Comparison of ENCODE assay signal across 8 cellular contexts in genomic region chr17:76452646-76453430, GRCh38. TPM values are rescaled to one million over a fixed set of nuclear protein-coding genes. Genes with fewer than 3 reads are reported as not detected.
DNase-seq lines count a peak whose midpoint lies in the region; ATAC-seq and TF ChIP-seq lines count a peak whose summit lies in the region.

TSS of gene UBE2O (minus strand) at chr17:76453152. CDS start at chr17:76453141, 11 bp downstream.

- peaks cover 43% of the 10 kb centered on the region for H3K4me1 Mint-ChIP-seq in activated T-cell treated with anti-CD3 and anti-CD28 coated beads, Interleukin-2, amount 50 U/mL, for 72 hours (ENCODE audit: low read depth)
- H3K4me1 Mint-ChIP-seq in natural killer cell: peaks cover 30 to 32% of the 10 kb centered on the region in 2 donors

- H4K20me1 ChIP-seq in KMS-11 (ENCODE audit: insufficient read depth): peaks cover 18% of the 10 kb centered on the region

- DNase-seq in DMS153 treated with DMSO at 0.1 percent for 48 hours (lab: John Stamatoyannopoulos, UW; ENCODE audit: unreplicated experiment) (peak; percentile 62), Peyer's patch (peak; percentile 84 to 94 (median 93)), fibroblast of mammary gland (ENCODE audit: low read depth) (peak; percentile 74), natural killer cell (peak; percentile 95)
- DNase-seq in activated T-cell treated with anti-CD3 and anti-CD28 coated beads, Interleukin-2, amount 50 U/mL, for 72 hours: peak; percentile 94 to 96
- DNase-seq in stimulated activated naive CD4-positive, alpha-beta T cell (lab: John Stamatoyannopoulos, UW): peak; percentile 88 to 94 (median 92)

- H3K36me3 ChIP-seq in KMS-11 (ENCODE audit: insufficient read depth): no peaks in the 10 kb centered on the region
- no peaks in the 10 kb centered on the region for H3K36me3 ChIP-seq in Peyer's patch

- H3K27ac Mint-ChIP-seq in activated T-cell treated with anti-CD3 and anti-CD28 coated beads, Interleukin-2, amount 50 U/mL, for 72 hours: no peak within 1 kb of the TSS
- H3K27ac Mint-ChIP-seq in natural killer cell: peak within 1 kb of the TSS; percentile 89 to 90

- no peaks in the 10 kb centered on the region for H3K9me3 Mint-ChIP-seq in activated T-cell treated with anti-CD3 and anti-CD28 coated beads, Interleukin-2, amount 50 U/mL, for 72 hours
- H3K9me3 Mint-ChIP-seq in natural killer cell: no peaks in the 10 kb centered on the region

- peak within 1 kb of the TSS; percentile 51 for H3K4me3 ChIP-seq in KMS-11 (IDR thresholded peaks at IDR 0.05; ENCODE audit: insufficient read depth, low read depth, low read length)
- H3K4me3 ChIP-seq in Peyer's patch: peak within 1 kb of the TSS; percentile 86 to 96 (median 94)
- peak within 1 kb of the TSS; percentile 73 for H3K4me3 ChIP-seq in fibroblast of mammary gland (ENCODE audit: control insufficient read depth, low read depth, low read length)

- peak within 1 kb of the TSS; percentile 89; the same call in 1 of the 2 replicates for H2AFZ ChIP-seq in KMS-11 (ENCODE audit: low read depth)

- H3K4me2 ChIP-seq in KMS-11: peak within 1 kb of the TSS; percentile 97

- H3K9me3 ChIP-seq in Peyer's patch: no peaks in the 10 kb centered on the region

- ATAC-seq in GM21576 (IDR thresholded peaks at IDR 0.05; ENCODE audit: unreplicated experiment): peak; percentile 84
- ATAC-seq in activated T-cell treated with anti-CD3 and anti-CD28 coated beads, Interleukin-2, amount 50 U/mL, for 72 hours (replicated peaks in 1 of 2): peak; percentile 95 to 96
- peak; percentile 96 to 98 (median 96) for ATAC-seq in natural killer cell

- no peaks in the 10 kb centered on the region for H3K27me3 Mint-ChIP-seq in activated T-cell treated with anti-CD3 and anti-CD28 coated beads, Interleukin-2, amount 50 U/mL, for 72 hours (ENCODE audit: low read depth)
- no peaks in the 10 kb centered on the region for H3K27me3 Mint-ChIP-seq in natural killer cell (ENCODE audit: low read depth in 2 of 2)

- H3K27me3 ChIP-seq in KMS-11 (ENCODE audit: insufficient read depth, low read depth) (no peaks in the 10 kb centered on the region), Peyer's patch (no peaks in the 10 kb centered on the region)

- H3K4me1 ChIP-seq in KMS-11 (ENCODE audit: low read depth, poor library complexity, severe bottlenecking) (peaks cover 24% of the 10 kb centered on the region), Peyer's patch (peaks cover 0 to 21% (median 4%) of the 10 kb centered on the region in 4 donors)

- H3K79me2 ChIP-seq in KMS-11 (ENCODE audit: insufficient read depth, low read depth): peaks cover 48% of the 10 kb centered on the region

- TF ChIP-seq CTCF in KMS-11 (conservative IDR thresholded peaks at IDR 0.05; ENCODE audit: low read depth, low read length) (peak; percentile 71), Peyer's patch (IDR thresholded peaks at IDR 0.05) (peak; percentile 23 to 47 (median 40)), fibroblast of mammary gland (conservative IDR thresholded peaks at IDR 0.05; ENCODE audit: control insufficient read depth, insufficient read depth, low read depth, low read length) (peak; percentile 18), natural killer cell (IDR thresholded peaks at IDR 0.05) (peak; percentile 62)

- peak within 1 kb of the TSS; percentile 90 to 95 for H3K4me3 Mint-ChIP-seq in activated T-cell treated with anti-CD3 and anti-CD28 coated beads, Interleukin-2, amount 50 U/mL, for 72 hours
- peak within 1 kb of the TSS; percentile 85 for H3K4me3 Mint-ChIP-seq in natural killer cell

- peak within 1 kb of the TSS; percentile 90 for H3K9ac ChIP-seq in KMS-11

- TF ChIP-seq POLR2A in Peyer's patch (IDR thresholded peaks at IDR 0.05): peak; percentile 32 to 39

- intact Hi-C loops in natural killer cell (cut with micrococcal nuclease): loop anchor here (5.0 kb wide), 1 partner anchor 101 kb away; the partner anchor contains the start of gene PRPSAP1

- H3K27ac ChIP-seq in KMS-11 (peak within 1 kb of the TSS; percentile 45), Peyer's patch (peak within 1 kb of the TSS; percentile 52 to 90 (median 65))

- no peaks in the 10 kb centered on the region for H3K36me3 Mint-ChIP-seq in activated T-cell treated with anti-CD3 and anti-CD28 coated beads, Interleukin-2, amount 50 U/mL, for 72 hours (ENCODE audit: insufficient read depth in 2 of 2)
- no peaks in the 10 kb centered on the region for H3K36me3 Mint-ChIP-seq in natural killer cell

RNA-seq across cellular contexts. Expression of gene UBE2O, which starts in this region (rescaled TPM):
- total RNA-seq in Peyer's patch: 10 to 100 TPM; 20.5 to 75.1 (median 31.6) TPM
- 10 to 100 TPM; 21.5 to 22.8 TPM for total RNA-seq in activated T-cell treated with anti-CD3 and anti-CD28 coated beads, Interleukin-2, amount 50 U/mL, for 72 hours
- 10 to 100 TPM; 34.9 to 40.2 (median 37.7) TPM for total RNA-seq in natural killer cell

Comparison
In these comparisons a context has a peak if more than half of its experiments do, and no peak if none do; other contexts are left out.
1. Peak in every context shown above with its lines: DNase-seq, ATAC-seq, H3K4me3 ChIP-seq and H3K27ac ChIP-seq.
2. CTCF ChIP-seq: peak in every context shown above with its lines; median percentile 71 in KMS-11; 62 in natural killer cell; 40 in Peyer's patch; 18 in fibroblast of mammary gland.